ENCODE assay signal across 8 cellular contexts in the genomic region with DNA sequence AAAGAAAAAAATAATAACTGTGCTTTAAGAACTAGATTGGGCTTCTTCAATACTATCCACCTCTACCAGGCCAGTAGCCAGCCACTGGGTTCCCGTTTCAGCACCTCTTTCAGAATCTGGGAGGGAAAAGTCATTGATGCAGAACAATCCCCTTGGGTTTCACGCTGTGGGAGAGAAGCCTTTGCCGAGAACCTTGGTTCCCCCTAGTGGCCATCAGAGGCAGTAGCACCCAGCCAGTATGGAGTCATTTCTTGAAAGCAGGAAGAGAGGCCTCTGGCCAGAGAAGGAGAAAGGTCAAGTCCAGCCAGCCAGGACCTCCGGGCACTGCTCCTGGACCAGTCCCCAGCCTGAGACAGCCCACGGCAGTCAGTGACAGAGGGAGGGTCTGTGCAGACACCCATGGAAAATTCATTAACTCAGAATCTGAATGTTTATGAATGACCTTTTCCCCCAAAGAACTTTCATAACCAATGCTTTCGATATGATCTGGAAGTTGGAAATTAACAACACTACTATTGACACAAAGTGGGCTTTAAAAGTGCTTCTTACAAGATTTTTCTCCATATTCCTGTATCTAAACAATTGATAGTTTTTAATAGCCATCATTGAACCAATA. TPM values are rescaled to one million over a fixed set of nuclear protein-coding genes. Genes with fewer than 3 reads are reported as not detected.
DNase-seq lines count a peak whose midpoint lies in the region; ATAC-seq and TF ChIP-seq lines count a peak whose summit lies in the region.

No MANE protein-coding gene starts in this region.

- H3K27me3 Mint-ChIP-seq in T-cell, result peaks cover 13 to 15% of the 10 kb centered on the region in 2 donors

- intact Hi-C loops in ascending aorta (cut with DNase I), result no loop called here

- peak; percentile 83 to 94 (median 93) for TF ChIP-seq CTCF in ascending aorta (IDR thresholded peaks at IDR 0.05)
- TF ChIP-seq CTCF in hepatocyte (IDR thresholded peaks at IDR 0.05; ENCODE audit: poor library complexity), result peak; percentile 88

- WGBS in hepatocyte (ENCODE audit: low lambda C conversion rate, missing lambda C conversion rate), result 16% methylated on average over 6 of the region's 6 CpGs

- CTCF ChIA-PET in T-cell (lab: Charles Lee), result interaction anchor here in 1 of 2 donors (0.7 to 0.9 kb wide), 2 partner anchors 29 to 44 kb away, joined by 3 read pairs; no protein-coding TSS in a partner anchor

- POLR2A ChIA-PET in T-cell (lab: Charles Lee), result no interaction called here

- no peaks in the 10 kb centered on the region for H3K4me1 Mint-ChIP-seq in T-cell

- peak overlapping the region; percentile 22 for H2AFZ ChIP-seq in hepatocyte

- no peaks in the 10 kb centered on the region for H3K9me2 ChIP-seq in hepatocyte (replicated peaks; ENCODE audit: insufficient read depth)

- H3K9me3 ChIP-seq in ascending aorta (no peaks in the 10 kb centered on the region), hepatocyte (ENCODE audit: low read depth) (no peaks in the 10 kb centered on the region)

- H3K4me2 ChIP-seq in hepatocyte, result no peak overlapping the region

- H3K4me1 ChIP-seq in ascending aorta (no peaks in the 10 kb centered on the region), hepatocyte (ENCODE audit: insufficient read depth) (peaks cover 3% of the 10 kb centered on the region)

- no peak overlapping the region for H3K4me3 Mint-ChIP-seq in T-cell

- H3K27ac ChIP-seq in ascending aorta (no peak overlapping the region), hepatocyte (no peak overlapping the region)

- DNase-seq in NCI-H2081 (lab: John Stamatoyannopoulos, UW) (peak; percentile 62 to 63), NCI-H2081 treated with DMSO at 0.1 percent for 48 hours (lab: John Stamatoyannopoulos, UW) (no peak), NCI-H1105 treated with DMSO at 0.1 percent for 48 hours (lab: John Stamatoyannopoulos, UW) (peak; percentile 62), T-cell (peak in 31 of 34 experiments; percentile 5 to 43 (median 20)), ascending aorta (ENCODE audit: low spot score in 2 of 2) (peak; percentile 14 to 82), hepatocyte (ENCODE audit: low spot score) (peak; percentile 85), skeletal muscle cell (ENCODE audit: low read depth) (peak; percentile 27)

- H4K20me1 ChIP-seq in hepatocyte (ENCODE audit: insufficient read depth, poor library complexity, severe bottlenecking), result no peaks in the 10 kb centered on the region

- H3K79me2 ChIP-seq in hepatocyte, result no peaks in the 10 kb centered on the region

- H3K36me3 ChIP-seq in ascending aorta (no peaks in the 10 kb centered on the region), hepatocyte (replicated peaks; ENCODE audit: insufficient read depth, low read depth) (no peaks in the 10 kb centered on the region)

- ATAC-seq in HG02623 (IDR thresholded peaks at IDR 0.05; ENCODE audit: unreplicated experiment), result peak; percentile 83
- peak; percentile 62 to 86 (median 82) for ATAC-seq in T-cell (replicated peaks in 1 of 4)

- H3K27ac Mint-ChIP-seq in T-cell, result no peak overlapping the region

- H3K9me3 Mint-ChIP-seq in T-cell, result no peaks in the 10 kb centered on the region

- H3K36me3 Mint-ChIP-seq in T-cell, result no peaks in the 10 kb centered on the region

- H3K27me3 ChIP-seq in ascending aorta (no peaks in the 10 kb centered on the region), hepatocyte (no peaks in the 10 kb centered on the region)

- H3K4me3 ChIP-seq in ascending aorta (no peak overlapping the region), hepatocyte (no peak overlapping the region), skeletal muscle cell (ENCODE audit: low read depth, low read length) (no peak overlapping the region)

RNA-seq across cellular contexts. Expression of a gene that starts 51.2 kb away (rescaled TPM):
- total RNA-seq in T-cell (under 1 TPM in 2 of 5 donors, not detected in 3; 0.10 to 0.20 TPM), ascending aorta (119 TPM), hepatocyte (2.2 and 2.6 TPM in 2 replicates)
- polyA plus RNA-seq in hepatocyte, result 0.88 and 1.2 TPM in 2 replicates

Comparison
In these comparisons a context has a peak if more than half of its experiments do, and no peak if none do; other contexts are left out.
1. RNA of a gene that starts 51.2 kb away (total RNA-seq): 119 TPM in ascending aorta (single experiment); 2.2 to 2.6 TPM in hepatocyte and 0.10 to 0.20 TPM in T-cell; every median in the first group is over 10 times any median in the second.